9 cellular contexts compared by ENCODE assay signal in the genomic region with DNA sequence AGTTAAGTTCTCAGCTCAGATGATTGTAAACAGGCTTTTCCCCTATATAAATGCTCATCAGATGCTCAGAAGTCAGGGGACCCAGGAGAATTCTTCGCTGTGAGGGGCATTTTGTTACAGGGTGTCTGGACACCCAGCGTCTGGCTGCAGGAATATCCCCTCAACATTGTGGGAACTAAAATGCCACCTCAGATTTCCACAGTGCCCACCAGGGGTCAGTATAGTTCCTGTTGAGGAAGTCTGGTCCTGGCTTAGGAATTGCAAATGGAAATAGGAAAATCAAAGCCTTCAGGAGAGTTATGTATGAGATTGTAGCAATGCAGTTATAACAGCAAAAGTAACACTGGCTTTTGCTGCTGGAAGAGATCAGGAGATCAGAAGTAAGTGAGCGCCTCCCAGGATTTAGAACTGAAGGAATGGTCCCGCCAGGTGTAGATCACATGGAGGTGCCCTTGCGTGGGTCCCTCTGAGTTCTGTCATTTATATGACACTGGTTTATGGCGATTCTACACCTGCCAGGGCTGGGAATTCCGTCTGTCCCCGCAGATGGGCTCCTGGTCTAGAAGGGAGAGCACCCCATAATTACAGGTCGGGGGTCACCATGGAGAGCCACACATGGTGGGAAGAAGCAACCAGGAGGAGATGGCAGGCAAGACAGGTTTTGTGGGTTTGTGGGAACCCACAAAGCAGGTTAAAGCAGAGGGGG. TPM values are rescaled to one million over a fixed set of nuclear protein-coding genes. Genes with fewer than 3 reads are reported as not detected.
DNase-seq lines count a peak whose midpoint lies in the region; ATAC-seq, FAIRE-seq and TF ChIP-seq lines count a peak whose summit lies in the region.
"Had no signal": no experiment of that assay in that cellular context is flagged by ENCODE, and none has a peak within 500 bp of the region (broad histone marks: within the 10 kb centered on the region; RNA-seq: fewer than 3 reads in every experiment).

No MANE protein-coding gene starts in this region.

- no peak overlapping the region for H3K4me3 Mint-ChIP-seq in CD4-positive, alpha-beta T cell
- H3K4me3 Mint-ChIP-seq: T-helper 1 cell treated with Interleukin-12 subunit alpha and Interleukin-12 subunit beta and Interleukin-4 antibody, amounts not matched to agents 30 μg/mL and 1 μg/mL, for 36 hours had no signal

- H3K27me3 ChIP-seq in CD4-positive, alpha-beta T cell (ENCODE audit: control insufficient read depth, insufficient read depth, low read length) = no peaks in the 10 kb centered on the region
- H3K27me3 ChIP-seq in adipocyte (replicated peaks; ENCODE audit: control insufficient read depth, insufficient read depth, low read length) = no peaks in the 10 kb centered on the region

- peak in 7 of 10 experiments; percentile 10 to 46 (median 26) for DNase-seq in CD4-positive, alpha-beta T cell
- DNase-seq in GM19239 (ENCODE audit: insufficient read length, low spot score) (peak; percentile 31), NCI-H524 (lab: John Stamatoyannopoulos, UW) (peak; percentile 29 to 51), adipocyte (ENCODE audit: low read depth) (peak; percentile 92), left cardiac atrium (peak; percentile 62), pulmonary artery endothelial cell (ENCODE audit: low read depth, low spot score) (peak; percentile 32), NOMO-1 treated with dmso at 0.1 percent for 144 hours (lab: John Stamatoyannopoulos, UW; ENCODE audit: unreplicated experiment) (no peak)

- ATAC-seq in CD4-positive, alpha-beta T cell (ENCODE audit: poor library complexity) = no peak
- ATAC-seq in left cardiac atrium = peak; percentile 17 to 31
- ATAC-seq in GM18907 (IDR thresholded peaks at IDR 0.05; ENCODE audit: unreplicated experiment) = no peak

- H3K27ac ChIP-seq in CD4-positive, alpha-beta T cell (ENCODE audit: low read depth, low read length) = no peak overlapping the region

- no peak overlapping the region for H3K4me3 ChIP-seq in adipocyte (ENCODE audit: low read length)

- peaks cover 10% of the 10 kb centered on the region for H3K36me3 ChIP-seq in adipocyte (ENCODE audit: control insufficient read depth, insufficient read depth, low read length, severe bottlenecking)

- H3K9me3 ChIP-seq in CD4-positive, alpha-beta T cell (ENCODE audit: control insufficient read depth, low read length) = no peaks in the 10 kb centered on the region
- H3K9me3 ChIP-seq in adipocyte (ENCODE audit: control insufficient read depth, low read length) = no peaks in the 10 kb centered on the region

- CTCF ChIA-PET in CD4-positive, alpha-beta T cell (lab: Charles Lee) = no interaction called here

- no peaks in the 10 kb centered on the region for H3K27me3 Mint-ChIP-seq in CD4-positive, alpha-beta T cell

- H3K9ac ChIP-seq in adipocyte (ENCODE audit: low read length) = no peak overlapping the region

- no peaks in the 10 kb centered on the region for H3K36me3 Mint-ChIP-seq in CD4-positive, alpha-beta T cell (ENCODE audit: low read depth)

- peaks cover 13% of the 10 kb centered on the region for H3K4me1 Mint-ChIP-seq in CD4-positive, alpha-beta T cell (ENCODE audit: low read depth)

- H3K9me3 Mint-ChIP-seq in CD4-positive, alpha-beta T cell = no peaks in the 10 kb centered on the region
- H3K9me3 Mint-ChIP-seq: T-helper 1 cell treated with Interleukin-12 subunit alpha and Interleukin-12 subunit beta and Interleukin-4 antibody, amounts not matched to agents 30 μg/mL and 1 μg/mL, for 36 hours had no signal

- peak; percentile 88 for TF ChIP-seq CTCF in CD4-positive, alpha-beta T cell (IDR thresholded peaks at IDR 0.05)

- intact Hi-C loops in CD4-positive, alpha-beta T cell (cut with DNase I, micrococcal nuclease) = loop anchor here (2.0 to 10.0 kb wide), 4 partner anchors 134 to 900 kb away; partner anchors contain the start of gene SPATA31E1 (in 1 of the 2)
- intact Hi-C loops in left cardiac atrium (cut with DNase I) = loop anchor here in 1 of 2 donors (5.0 kb wide), 1 partner anchor 363 kb away; no protein-coding TSS in a partner anchor

- no peak overlapping the region for H3K27ac Mint-ChIP-seq in CD4-positive, alpha-beta T cell
- H3K27ac Mint-ChIP-seq: T-helper 1 cell treated with Interleukin-12 subunit alpha and Interleukin-12 subunit beta and Interleukin-4 antibody, amounts not matched to agents 30 μg/mL and 1 μg/mL, for 36 hours had no signal

- POLR2A ChIA-PET in CD4-positive, alpha-beta T cell (lab: Charles Lee) = no interaction called here

- peak; percentile 64 for FAIRE-seq in GM19239 (lab: Jason Lieb, UNC)

- H3K4me1 ChIP-seq in adipocyte (ENCODE audit: control insufficient read depth, insufficient read depth, low read length) = peaks cover 2% of the 10 kb centered on the region

RNA-seq across cellular contexts. Expression of gene CTSL, which starts 47.1 kb away (rescaled TPM):
- 1 to 10 TPM; 7.5 to 7.9 TPM for total RNA-seq in CD4-positive, alpha-beta T cell
- total RNA-seq in left cardiac atrium = 100 to 1,000 TPM; 162 to 165 TPM
- 104 and 178 TPM in 2 replicates for total RNA-seq in pulmonary artery endothelial cell

Comparison
In these comparisons a context has a peak if more than half of its experiments do, and no peak if none do; other contexts are left out.
1. ATAC-seq: peak in left cardiac atrium (2 of 2); none in CD4-positive, alpha-beta T cell (single experiment) and GM18907 (single experiment).
2. RNA of gene CTSL, which starts 47.1 kb away (total RNA-seq): 162 to 165 TPM in left cardiac atrium and 104 to 178 TPM in pulmonary artery endothelial cell; 7.5 to 7.9 TPM in CD4-positive, alpha-beta T cell; every median in the first group is over 10 times any median in the second.